16 cellular contexts compared by ENCODE assay signal in the genomic region with DNA sequence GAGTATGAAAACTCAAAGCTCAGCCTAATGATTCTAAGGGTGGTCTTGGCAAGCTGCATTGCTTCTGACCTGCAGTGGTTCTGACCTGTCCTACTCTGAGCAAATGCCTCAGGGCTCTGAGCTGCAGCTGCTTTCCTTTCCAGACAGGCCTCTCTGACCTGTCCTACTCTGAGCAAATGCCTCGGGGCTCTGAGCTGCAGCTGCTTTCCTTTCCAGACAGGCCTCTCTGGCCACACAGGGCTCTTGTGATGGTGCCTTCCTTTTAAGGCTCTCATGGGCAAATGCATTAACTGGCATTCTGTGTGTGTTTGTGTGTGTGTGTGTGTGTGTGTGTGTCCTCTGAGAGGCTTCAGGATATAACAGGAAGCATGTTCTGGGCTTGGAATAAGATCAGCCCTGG.
DNase-seq lines count a peak whose midpoint lies in the region; ATAC-seq, FAIRE-seq and TF ChIP-seq lines count a peak whose summit lies in the region.
"Had no signal": no experiment of that assay in that cellular context is flagged by ENCODE, and none has a peak within 500 bp of the region (broad histone marks: within the 10 kb centered on the region; RNA-seq: fewer than 3 reads in every experiment).

No MANE protein-coding gene starts in this region.

- 36 to 40% methylated on average over 1 of the region's 1 CpG for WGBS in pancreas, 2 donors

- TF ChIP-seq CTCF in HFF-Myc (IDR thresholded peaks at IDR 0.05; ENCODE audit: low read depth, low read length, missing control alignments), result no peak
- no peak for TF ChIP-seq CTCF in pancreas (IDR thresholded peaks at IDR 0.05)

- H3K36me3 ChIP-seq in pancreas, result no peaks in the 10 kb centered on the region

- intact Hi-C loops in pancreas (cut with DNase I), result no loop called here

- DNase-seq in HFF-Myc (ENCODE audit: extremely low read depth, low read depth) (peak; percentile 17), RPMI7951 (ENCODE audit: low read depth) (peak; percentile 99), pancreas (no peak), NCI-H1048 (lab: John Stamatoyannopoulos, UW) (no peak)
- DNase-seq in stimulated activated CD8-positive, alpha-beta memory T cell treated with anti-CD3 and anti-CD28 coated beads, Interleukin-4, amount 100 ng/mL, for 48 hours, result no peak
- DNase-seq: activated T-cell treated with anti-CD3 and anti-CD28 coated beads, Interleukin-2, amount 50 U/mL, for 72 hours; CD8-positive, alpha-beta T cell; hippocampal formation; NCI-H187 had no signal

- no peak for FAIRE-seq in pancreas (lab: Jason Lieb, UNC)
- FAIRE-seq: endometrium, HepG2 had no signal

- H3K9me3 ChIP-seq in pancreas, result no peaks in the 10 kb centered on the region
- H3K9me3 ChIP-seq: body of pancreas had no signal

- no peaks in the 10 kb centered on the region for H3K4me1 ChIP-seq in pancreas

- H3K4me3 ChIP-seq in HFF-Myc (replicated peaks; ENCODE audit: low read depth, low read length) (no peak overlapping the region), pancreas (no peak overlapping the region)
- H3K4me3 ChIP-seq: body of pancreas, lung, SK-N-MC had no signal

- no peaks in the 10 kb centered on the region for H3K27me3 ChIP-seq in pancreas
- H3K27me3 ChIP-seq: body of pancreas had no signal

- ATAC-seq in esophagus mucosa (peak; percentile 34), pancreas (peak in 3 of 4 donors; percentile 34 to 66 (median 49))
- ATAC-seq in activated CD4-positive, CD25-positive, alpha-beta regulatory T cell treated with anti-CD3 and anti-CD28 coated beads, Interleukin-2, amount 50 U/mL, for 24 hours, result no peak
- ATAC-seq: activated T-cell treated with anti-CD3 and anti-CD28 coated beads, Interleukin-2, amount 50 U/mL, for 72 hours; body of pancreas; CD8-positive, alpha-beta T cell; HepG2 had no signal

- no peak overlapping the region for H3K27ac ChIP-seq in pancreas
- H3K27ac ChIP-seq: body of pancreas, SK-N-MC had no signal

Comparison
In these comparisons a context has a peak if more than half of its experiments do, and no peak if none do; other contexts are left out.
1. DNase-seq: peak in HFF-Myc (single experiment) and RPMI7951 (single experiment); none in pancreas (0 of 6), stimulated activated CD8-positive, alpha-beta memory T cell treated with anti-CD3 and anti-CD28 coated beads, Interleukin-4, amount 100 ng/mL, for 48 hours (single experiment) and NCI-H1048 (single experiment).
2. ATAC-seq: peak in esophagus mucosa (single experiment) and pancreas (3 of 4); none in activated CD4-positive, CD25-positive, alpha-beta regulatory T cell treated with anti-CD3 and anti-CD28 coated beads, Interleukin-2, amount 50 U/mL, for 24 hours (0 of 2).